Comparison of ENCODE assay signal across 1 cellular context in genomic region chr2:99562516-99562915, GRCh38.
TF ChIP-seq lines count a peak whose summit lies in the region.

No MANE protein-coding gene starts in this region.

TF ChIP-seq in GM23338, 12 proteins besides CTCF, POLR2A, EP300 and RAD21 (continued from another document):
- TF ChIP-seq REST (IDR thresholded peaks at IDR 0.05; ENCODE audit: unreplicated experiment), result no peak
- TF ChIP-seq CREB1 (CRISPR knock-in tag; IDR thresholded peaks at IDR 0.05; ENCODE audit: low read depth), result no peak
- no peak for TF ChIP-seq JUNB (IDR thresholded peaks at IDR 0.05; ENCODE audit: unreplicated experiment)
- no peak for TF ChIP-seq POLR2AphosphoS5 (IDR thresholded peaks at IDR 0.05; ENCODE audit: low read depth)
- no peak for TF ChIP-seq ETS1 (IDR thresholded peaks at IDR 0.05)
